ENCODE assay signal across 18 cellular contexts in the genomic region with DNA sequence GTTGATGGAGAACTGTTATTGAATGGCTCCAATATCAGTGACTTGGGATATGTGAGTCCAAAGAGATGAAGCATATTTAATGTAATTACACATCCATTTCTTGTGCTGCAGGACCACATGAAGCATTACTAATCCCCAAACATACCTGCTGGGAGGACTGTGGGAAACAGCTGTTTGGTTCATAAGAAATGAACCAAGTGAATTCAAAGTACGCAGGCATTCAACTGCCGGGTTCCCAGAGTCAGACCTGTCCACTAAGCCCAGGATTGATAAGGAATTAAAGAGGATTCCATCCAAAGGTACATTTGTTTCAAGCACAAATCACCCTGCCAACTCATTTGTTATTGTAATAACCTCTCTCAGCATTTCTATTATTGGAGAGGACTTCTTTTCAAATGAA.
A peak's percentile ranks its signal among the peaks of the same experiment; 100 is the strongest.
DNase-seq lines count a peak whose midpoint lies in the region; ATAC-seq and TF ChIP-seq lines count a peak whose summit lies in the region.
"Had no signal": no experiment of that assay in that cellular context is flagged by ENCODE, and none has a peak within 500 bp of the region (broad histone marks: within the 10 kb centered on the region; RNA-seq: fewer than 3 reads in every experiment).

No MANE protein-coding gene starts in this region.

- H3K9ac ChIP-seq in mammary epithelial cell (ENCODE audit: insufficient read depth, low read length), result no peak overlapping the region
- H3K9ac ChIP-seq in iPS-18a (ENCODE audit: low read length), result no peak overlapping the region

- H3K27me3 Mint-ChIP-seq in MCF 10A (ENCODE audit: insufficient read depth, unreplicated experiment) (no peaks in the 10 kb centered on the region), WTC11 (ENCODE audit: low read depth) (peaks cover 5% of the 10 kb centered on the region; the same call in 1 of the 2 replicates)

- H3K4me2 ChIP-seq in mammary epithelial cell (ENCODE audit: insufficient read depth, low read depth, low read length), result no peak overlapping the region

- peaks cover 12% of the 10 kb centered on the region for H3K4me1 ChIP-seq in mammary epithelial cell (ENCODE audit: insufficient read depth, low read length)
- H3K4me1 ChIP-seq in iPS-18a (ENCODE audit: control insufficient read depth, low read depth, low read length), result peaks cover 7% of the 10 kb centered on the region
- H3K4me1 ChIP-seq: Peyer's patch had no signal

- DNase-seq in mammary epithelial cell (no peak), MCF 10A (ENCODE audit: unreplicated experiment) (no peak), WTC11 (ENCODE audit: low spot score) (no peak), G401 (ENCODE audit: low spot score) (no peak)
- DNase-seq: AML-193; C1 segment of cervical spinal cord; CD8-positive, alpha-beta T cell; GF-D8; H9; MV-4-11; NCI-H1694; NCI-H2081; Peyer's patch had no signal

- H4K20me1 ChIP-seq in mammary epithelial cell (ENCODE audit: insufficient read depth, low read length), result no peaks in the 10 kb centered on the region

- WGBS in mammary epithelial cell (ENCODE audit: low coverage, missing lambda C conversion rate), result 100% methylated on average over 2 of the region's 2 CpGs

- H3K27ac ChIP-seq in mammary epithelial cell (ENCODE audit: insufficient read depth, low read depth, low read length) (no peak overlapping the region), iPS-18a (ENCODE audit: low read length) (no peak overlapping the region)
- H3K27ac ChIP-seq: Peyer's patch had no signal

- no peaks in the 10 kb centered on the region for H3K27me3 ChIP-seq in mammary epithelial cell (ENCODE audit: insufficient read depth, low read length)
- H3K27me3 ChIP-seq in iPS-18a (ENCODE audit: control insufficient read depth, insufficient read depth, low read length), result no peaks in the 10 kb centered on the region
- H3K27me3 ChIP-seq: Peyer's patch had no signal

- CTCF ChIA-PET in mammary epithelial cell (lab: Charles Lee; ENCODE audit: low non-redundant PET), result no interaction called here
- CTCF ChIA-PET in MCF 10A (lab: Yijun Ruan, JAX), result no interaction called here
- CTCF ChIA-PET in WTC11 (lab: Charles Lee), result no interaction called here

- H3K36me3 Mint-ChIP-seq in MCF 10A (ENCODE audit: insufficient read depth, unreplicated experiment) (no peaks in the 10 kb centered on the region), WTC11 (peaks cover 29% of the 10 kb centered on the region)
- H3K36me3 Mint-ChIP-seq: CD8-positive, alpha-beta T cell; IgD-negative memory B cell had no signal

- no peaks in the 10 kb centered on the region for H3K79me2 ChIP-seq in mammary epithelial cell (ENCODE audit: insufficient read depth, low read length)

- in situ Hi-C loops in mammary epithelial cell (cut with MboI; ENCODE audit: low sequenced_read_pairs in 2 of 2) (no loop called here), G401 (cut with HindIII; ENCODE audit: low sequenced_read_pairs) (no loop called here)

- H3K9me3 ChIP-seq in mammary epithelial cell (replicated peaks; ENCODE audit: insufficient read depth, low read length), result no peaks in the 10 kb centered on the region
- no peaks in the 10 kb centered on the region for H3K9me3 ChIP-seq in iPS-18a (ENCODE audit: control insufficient read depth, low read depth, low read length)
- H3K9me3 ChIP-seq: Peyer's patch had no signal

- TF ChIP-seq CTCF in mammary epithelial cell (conservative IDR thresholded peaks at IDR 0.05 in 1 of 2, IDR thresholded peaks at IDR 0.05 in 1 of 2; ENCODE audit: extremely low read depth in 1 of 2, insufficient read depth in 1 of 2, low read depth in 1 of 2, low read length in 2 of 2), result no peak
- no peak for TF ChIP-seq CTCF in MCF 10A (IDR thresholded peaks at IDR 0.05; ENCODE audit: unreplicated experiment)
- no peak for TF ChIP-seq CTCF in WTC11 (IDR thresholded peaks at IDR 0.05)

- dilution Hi-C loops in mammary epithelial cell (cut with HindIII; ENCODE audit: low sequenced_read_pairs), result no loop called here

- peak overlapping the region; percentile 88 for H2AFZ ChIP-seq in mammary epithelial cell (ENCODE audit: low read depth, low read length)

- H3K4me3 ChIP-seq in mammary epithelial cell (replicated peaks in 1 of 3; ENCODE audit: insufficient read depth in 1 of 3, low read depth in 2 of 3, low read length in 3 of 3) (no peak overlapping the region), iPS-18a (ENCODE audit: low read length) (peak overlapping the region; percentile 15)
- H3K4me3 ChIP-seq: Peyer's patch had no signal

- H3K36me3 ChIP-seq in mammary epithelial cell (ENCODE audit: insufficient read depth, low read length) (no peaks in the 10 kb centered on the region), iPS-18a (ENCODE audit: control insufficient read depth, low read depth, low read length) (no peaks in the 10 kb centered on the region)
- H3K36me3 ChIP-seq: Peyer's patch had no signal

- H3K4me1 Mint-ChIP-seq in MCF 10A (ENCODE audit: insufficient read depth, unreplicated experiment) (peaks cover 6% of the 10 kb centered on the region), WTC11 (peaks cover 43% of the 10 kb centered on the region)
- H3K4me1 Mint-ChIP-seq: IgD-negative memory B cell had no signal

- intact Hi-C loops in mammary epithelial cell (cut with micrococcal nuclease) (no loop called here), MCF 10A (cut with micrococcal nuclease) (no loop called here)

- ATAC-seq in WTC11 (no peak), HG03469 (IDR thresholded peaks at IDR 0.05; ENCODE audit: unreplicated experiment) (no peak), GM19463 (IDR thresholded peaks at IDR 0.05; ENCODE audit: unreplicated experiment) (no peak)
- ATAC-seq: CD8-positive, alpha-beta T cell; SK-N-SH treated with all-trans-retinoic acid at 6 μM for 48 hours had no signal

- no peak overlapping the region for H3K4me3 Mint-ChIP-seq in MCF 10A (ENCODE audit: unreplicated experiment)
- H3K4me3 Mint-ChIP-seq in WTC11, result no peak overlapping the region
- H3K4me3 Mint-ChIP-seq: CD8-positive, alpha-beta T cell; H9; IgD-negative memory B cell had no signal

- BruUV-seq in mammary epithelial cell (replicated peaks; lab: Mats Ljungman, UMichigan) (no TSS peak), MCF 10A (replicated peaks; lab: Mats Ljungman, UMichigan) (no TSS peak)

- POLR2A ChIA-PET in MCF 10A (lab: Yijun Ruan, JAX) (no interaction called here), WTC11 (lab: Charles Lee) (no interaction called here)

- no peak overlapping the region for H3K27ac Mint-ChIP-seq in MCF 10A (ENCODE audit: low read depth, unreplicated experiment)
- peak overlapping the region; percentile 55; the same call in 1 of the 2 replicates for H3K27ac Mint-ChIP-seq in WTC11
- H3K27ac Mint-ChIP-seq: CD8-positive, alpha-beta T cell; IgD-negative memory B cell had no signal

- H3K9me3 Mint-ChIP-seq in MCF 10A (ENCODE audit: unreplicated experiment), result no peaks in the 10 kb centered on the region
- peaks cover 26% of the 10 kb centered on the region for H3K9me3 Mint-ChIP-seq in WTC11
- H3K9me3 Mint-ChIP-seq: CD8-positive, alpha-beta T cell had no signal

TF ChIP-seq in WTC11, 78 proteins besides CTCF, POLR2A, EP300 and RAD21 (continues in another document):
- TF ChIP-seq, protein P1, sequence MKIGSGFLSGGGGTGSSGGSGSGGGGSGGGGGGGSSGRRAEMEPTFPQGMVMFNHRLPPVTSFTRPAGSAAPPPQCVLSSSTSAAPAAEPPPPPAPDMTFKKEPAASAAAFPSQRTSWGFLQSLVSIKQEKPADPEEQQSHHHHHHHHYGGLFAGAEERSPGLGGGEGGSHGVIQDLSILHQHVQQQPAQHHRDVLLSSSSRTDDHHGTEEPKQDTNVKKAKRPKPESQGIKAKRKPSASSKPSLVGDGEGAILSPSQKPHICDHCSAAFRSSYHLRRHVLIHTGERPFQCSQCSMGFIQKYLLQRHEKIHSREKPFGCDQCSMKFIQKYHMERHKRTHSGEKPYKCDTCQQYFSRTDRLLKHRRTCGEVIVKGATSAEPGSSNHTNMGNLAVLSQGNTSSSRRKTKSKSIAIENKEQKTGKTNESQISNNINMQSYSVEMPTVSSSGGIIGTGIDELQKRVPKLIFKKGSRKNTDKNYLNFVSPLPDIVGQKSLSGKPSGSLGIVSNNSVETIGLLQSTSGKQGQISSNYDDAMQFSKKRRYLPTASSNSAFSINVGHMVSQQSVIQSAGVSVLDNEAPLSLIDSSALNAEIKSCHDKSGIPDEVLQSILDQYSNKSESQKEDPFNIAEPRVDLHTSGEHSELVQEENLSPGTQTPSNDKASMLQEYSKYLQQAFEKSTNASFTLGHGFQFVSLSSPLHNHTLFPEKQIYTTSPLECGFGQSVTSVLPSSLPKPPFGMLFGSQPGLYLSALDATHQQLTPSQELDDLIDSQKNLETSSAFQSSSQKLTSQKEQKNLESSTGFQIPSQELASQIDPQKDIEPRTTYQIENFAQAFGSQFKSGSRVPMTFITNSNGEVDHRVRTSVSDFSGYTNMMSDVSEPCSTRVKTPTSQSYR (CRISPR knock-in tag; IDR thresholded peaks at IDR 0.05), result no peak
- no peak for TF ChIP-seq MYBL2 (CRISPR knock-in tag; IDR thresholded peaks at IDR 0.05)
- no peak for TF ChIP-seq TP53 (CRISPR knock-in tag; IDR thresholded peaks at IDR 0.05)
- no peak for TF ChIP-seq ZNF232 (CRISPR knock-in tag; IDR thresholded peaks at IDR 0.05)
- TF ChIP-seq ZNF219 (CRISPR knock-in tag; IDR thresholded peaks at IDR 0.05; ENCODE audit: borderline replicate concordance), result no peak
- TF ChIP-seq GABPB1 (CRISPR knock-in tag; IDR thresholded peaks at IDR 0.05), result no peak
- TF ChIP-seq HMGA2 (CRISPR knock-in tag; IDR thresholded peaks at IDR 0.05), result no peak
- TF ChIP-seq, protein P2, sequence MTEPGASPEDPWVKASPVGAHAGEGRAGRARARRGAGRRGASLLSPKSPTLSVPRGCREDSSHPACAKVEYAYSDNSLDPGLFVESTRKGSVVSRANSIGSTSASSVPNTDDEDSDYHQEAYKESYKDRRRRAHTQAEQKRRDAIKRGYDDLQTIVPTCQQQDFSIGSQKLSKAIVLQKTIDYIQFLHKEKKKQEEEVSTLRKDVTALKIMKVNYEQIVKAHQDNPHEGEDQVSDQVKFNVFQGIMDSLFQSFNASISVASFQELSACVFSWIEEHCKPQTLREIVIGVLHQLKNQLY (CRISPR knock-in tag; IDR thresholded peaks at IDR 0.05), result no peak
- TF ChIP-seq PRRX2 (CRISPR knock-in tag; IDR thresholded peaks at IDR 0.05), result no peak
- no peak for TF ChIP-seq FOXJ3 (CRISPR knock-in tag; IDR thresholded peaks at IDR 0.05; ENCODE audit: borderline replicate concordance)
- TF ChIP-seq ERG (CRISPR knock-in tag; IDR thresholded peaks at IDR 0.05), result no peak
- TF ChIP-seq NR1H2 (CRISPR knock-in tag; IDR thresholded peaks at IDR 0.05), result no peak
- no peak for TF ChIP-seq ZNF671 (CRISPR knock-in tag; IDR thresholded peaks at IDR 0.05)
